ENCODE assay signal across 18 cellular contexts in the genomic region with DNA sequence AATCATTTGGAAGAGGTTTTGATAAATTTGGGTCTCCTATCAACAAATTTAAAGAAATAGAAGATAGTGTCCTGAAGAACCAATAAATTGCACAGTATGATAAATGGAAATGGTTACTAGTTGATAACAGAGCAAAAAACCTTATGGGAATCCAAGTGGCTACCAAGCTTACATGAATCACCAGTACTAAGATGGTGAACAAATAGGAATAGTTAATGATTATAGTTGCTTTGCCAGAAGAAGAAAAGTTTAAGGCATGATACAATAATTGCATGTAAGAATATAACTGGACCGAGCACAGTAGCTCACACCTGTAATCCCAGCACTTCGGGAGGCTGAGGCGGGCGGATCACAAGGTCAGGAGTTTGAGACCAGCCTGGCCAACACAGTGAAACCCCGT. TPM values are rescaled to one million over a fixed set of nuclear protein-coding genes. Genes with fewer than 3 reads are reported as not detected.
DNase-seq lines count a peak whose midpoint lies in the region; ATAC-seq and TF ChIP-seq lines count a peak whose summit lies in the region.
"Had no signal": no experiment of that assay in that cellular context is flagged by ENCODE, and none has a peak within 500 bp of the region (broad histone marks: within the 10 kb centered on the region; RNA-seq: fewer than 3 reads in every experiment).

No MANE protein-coding gene starts in this region.

- H3K4me2 ChIP-seq in GM23248 (ENCODE audit: unreplicated experiment), result no peak overlapping the region

- H4K20me1 ChIP-seq in GM23248 (ENCODE audit: insufficient read depth), result no peaks in the 10 kb centered on the region

- no peak overlapping the region for H3K9ac ChIP-seq in GM23248

- no peak for DNase-seq in GM23248
- DNase-seq in T-helper 17 cell, result no peak
- DNase-seq in foreskin keratinocyte, result no peak
- DNase-seq in renal cortical epithelial cell (ENCODE audit: low read depth), result peak; percentile 95
- no peak for DNase-seq in G401 (ENCODE audit: low spot score)
- DNase-seq in epidermal melanocyte (ENCODE audit: insufficient read length, low spot score), result no peak
- no peak for DNase-seq in naive thymus-derived CD4-positive, alpha-beta T cell
- DNase-seq: BE2C; CD4-positive, CD25-positive, alpha-beta regulatory T cell; COR-L47; NCI-H1694 treated with DMSO at 0.1 percent for 48 hours; NCI-H2107; NCI-H510A; NCI-H748 treated with DMSO at 0.1 percent for 48 hours; RPMI8226; SIG-M5 had no signal

- H3K36me3 Mint-ChIP-seq in T-helper 17 cell (ENCODE audit: low read depth), result no peaks in the 10 kb centered on the region
- H3K36me3 Mint-ChIP-seq in naive thymus-derived CD4-positive, alpha-beta T cell, result peaks cover 0 to 19% (median 0%) of the 10 kb centered on the region in 5 donors
- H3K36me3 Mint-ChIP-seq: CD4-positive, CD25-positive, alpha-beta regulatory T cell had no signal

- peak overlapping the region; percentile 59 for H3K27ac ChIP-seq in GM23248
- H3K27ac ChIP-seq in foreskin keratinocyte, result peak overlapping the region; percentile 52
- H3K27ac ChIP-seq in naive thymus-derived CD4-positive, alpha-beta T cell (ENCODE audit: low read depth, low read length), result no peak overlapping the region

- no peaks in the 10 kb centered on the region for H3K27me3 Mint-ChIP-seq in T-helper 17 cell
- H3K27me3 Mint-ChIP-seq in naive thymus-derived CD4-positive, alpha-beta T cell, result no peaks in the 10 kb centered on the region
- H3K27me3 Mint-ChIP-seq: CD4-positive, CD25-positive, alpha-beta regulatory T cell had no signal

- H3K4me1 ChIP-seq in GM23248 (ENCODE audit: insufficient read depth) (peaks cover 4% of the 10 kb centered on the region), foreskin keratinocyte (no peaks in the 10 kb centered on the region)
- H3K4me1 ChIP-seq in naive thymus-derived CD4-positive, alpha-beta T cell (ENCODE audit: control insufficient read depth in 2 of 2, insufficient read depth in 2 of 2, low read length in 2 of 2), result no peaks in the 10 kb centered on the region
- H3K4me1 ChIP-seq: BE2C had no signal

- H3K4me3 Mint-ChIP-seq in T-helper 17 cell, result no peak overlapping the region
- H3K4me3 Mint-ChIP-seq in naive thymus-derived CD4-positive, alpha-beta T cell, result no peak overlapping the region
- H3K4me3 Mint-ChIP-seq: CD4-positive, CD25-positive, alpha-beta regulatory T cell had no signal

- no peak overlapping the region for H2AFZ ChIP-seq in GM23248

- H3K9me2 ChIP-seq in GM23248 (ENCODE audit: insufficient read depth), result no peaks in the 10 kb centered on the region

- peaks cover 10% of the 10 kb centered on the region; the same call in 1 of the 2 replicates for H3F3A ChIP-seq in GM23248 (ENCODE audit: insufficient read depth)

- no peaks in the 10 kb centered on the region for H3K79me2 ChIP-seq in GM23248 (ENCODE audit: insufficient read depth)

- ATAC-seq in T-helper 17 cell (no peak), foreskin keratinocyte (no peak)
- ATAC-seq in naive thymus-derived CD4-positive, alpha-beta T cell, result no peak
- ATAC-seq: GM12878, K562 had no signal

- H3K36me3 ChIP-seq in GM23248 (ENCODE audit: low read depth), result no peaks in the 10 kb centered on the region
- no peaks in the 10 kb centered on the region for H3K36me3 ChIP-seq in naive thymus-derived CD4-positive, alpha-beta T cell (ENCODE audit: control insufficient read depth in 2 of 3, insufficient read depth in 3 of 3, low read length in 3 of 3)
- H3K36me3 ChIP-seq: BE2C had no signal

- H3K9me3 ChIP-seq in GM23248 (ENCODE audit: low read depth) (no peaks in the 10 kb centered on the region), T-helper 17 cell (ENCODE audit: control insufficient read depth, low read length, poor library complexity, severe bottlenecking) (no peaks in the 10 kb centered on the region)
- H3K9me3 ChIP-seq in naive thymus-derived CD4-positive, alpha-beta T cell (ENCODE audit: control insufficient read depth in 2 of 3, low read length in 3 of 3), result no peaks in the 10 kb centered on the region
- H3K9me3 ChIP-seq: BE2C had no signal

- no peaks in the 10 kb centered on the region for H3K4me1 Mint-ChIP-seq in T-helper 17 cell
- H3K4me1 Mint-ChIP-seq in naive thymus-derived CD4-positive, alpha-beta T cell, result no peaks in the 10 kb centered on the region

- CTCF ChIA-PET in naive thymus-derived CD4-positive, alpha-beta T cell (lab: Charles Lee), result interaction anchor here (0.7 kb wide), 1 partner anchor 106 kb away, joined by 3 read pairs; no protein-coding TSS in a partner anchor

- no peak for TF ChIP-seq CTCF in foreskin keratinocyte (conservative IDR thresholded peaks at IDR 0.05)

- POLR2A ChIA-PET in naive thymus-derived CD4-positive, alpha-beta T cell (lab: Charles Lee), result interaction anchor here (1.6 kb wide), 1 partner anchor 19 kb away, joined by 3 read pairs; the partner anchor contains the start of gene INO80D

- WGBS in GM23248 (ENCODE audit: low coverage in 1 of 2, low lambda C conversion rate in 2 of 2, missing lambda C conversion rate in 2 of 2), 2 experiments, result 96% methylated on average over 5 of the region's 5 CpGs

- intact Hi-C loops in naive thymus-derived CD4-positive, alpha-beta T cell (cut with micrococcal nuclease), result no loop called here

- no peak overlapping the region for H3K4me3 ChIP-seq in GM23248
- H3K4me3 ChIP-seq in naive thymus-derived CD4-positive, alpha-beta T cell (ENCODE audit: low read length), result no peak overlapping the region
- H3K4me3 ChIP-seq: GM12878, K562 had no signal

- no peaks in the 10 kb centered on the region for H3K9me3 Mint-ChIP-seq in naive thymus-derived CD4-positive, alpha-beta T cell
- H3K9me3 Mint-ChIP-seq: CD4-positive, CD25-positive, alpha-beta regulatory T cell had no signal

- peak overlapping the region; percentile 19 for H3K27ac Mint-ChIP-seq in T-helper 17 cell
- no peak overlapping the region for H3K27ac Mint-ChIP-seq in naive thymus-derived CD4-positive, alpha-beta T cell
- H3K27ac Mint-ChIP-seq: CD4-positive, CD25-positive, alpha-beta regulatory T cell had no signal

- in situ Hi-C loops in GM23248 (cut with MboI), result no loop called here
- in situ Hi-C loops in G401 (cut with HindIII; ENCODE audit: low sequenced_read_pairs), result no loop called here

- H3K27me3 ChIP-seq in GM23248 (replicated peaks; ENCODE audit: insufficient read depth) (no peaks in the 10 kb centered on the region), foreskin keratinocyte (no peaks in the 10 kb centered on the region)
- no peaks in the 10 kb centered on the region for H3K27me3 ChIP-seq in naive thymus-derived CD4-positive, alpha-beta T cell (ENCODE audit: control insufficient read depth in 2 of 2, insufficient read depth in 2 of 2, low read length in 2 of 2)
- H3K27me3 ChIP-seq: BE2C had no signal

RNA-seq across cellular contexts. Expression of gene INO80D, which starts 19.6 kb away (rescaled TPM):
- 4.7 and 4.8 TPM in 2 replicates for total RNA-seq in GM23248 (2014; rRNA removed; shearing (Covaris generic))
- polyA plus RNA-seq in GM23248 (2016; fragmentation: Nextera tagmentation; extraction: Ambion mirVana) (3.0 and 3.4 TPM in 2 replicates), foreskin keratinocyte (0.79 and 0.82 TPM in 2 replicates)
- total RNA-seq in T-helper 17 cell (10 to 100 TPM; 52.7 to 53.0 TPM), foreskin keratinocyte (9.4 and 10.2 TPM in 2 replicates), renal cortical epithelial cell (7.5 and 15.3 TPM in 2 replicates)
- total RNA-seq in G401 (2014; rRNA removed; shearing (Covaris generic)), result 1.7 and 2.7 TPM in 2 replicates
- total RNA-seq in naive thymus-derived CD4-positive, alpha-beta T cell, result 10 to 100 TPM; 30.7 to 50.9 (median 43.4) TPM
- 10 to 100 TPM; 13.4 to 16.7 TPM for polyA plus RNA-seq in naive thymus-derived CD4-positive, alpha-beta T cell

RNA-seq across cellular contexts. Expression of gene NDUFS1, which starts 53.7 kb away (rescaled TPM):
- total RNA-seq in GM23248 (2014; rRNA removed; shearing (Covaris generic)), result 77.0 and 87.5 TPM in 2 replicates
- polyA plus RNA-seq in GM23248 (2016; fragmentation: Nextera tagmentation; extraction: Ambion mirVana) (49.8 and 52.0 TPM in 2 replicates), foreskin keratinocyte (26.8 and 32.7 TPM in 2 replicates)
- total RNA-seq in T-helper 17 cell (10 to 100 TPM; 30.9 to 35.2 TPM), foreskin keratinocyte (74.4 and 76.6 TPM in 2 replicates), renal cortical epithelial cell (188 and 301 TPM in 2 replicates)
- 206 and 242 TPM in 2 replicates for total RNA-seq in G401 (2014; rRNA removed; shearing (Covaris generic))
- 10 to 100 TPM; 37.3 to 61.9 (median 56.3) TPM for total RNA-seq in naive thymus-derived CD4-positive, alpha-beta T cell
- polyA plus RNA-seq in naive thymus-derived CD4-positive, alpha-beta T cell, result 10 to 100 TPM; 40.8 to 42.9 TPM

RNA-seq across cellular contexts. Expression of gene EEF1B2, which starts 54.2 kb away (rescaled TPM):
- 365 and 382 TPM in 2 replicates for total RNA-seq in GM23248 (2014; rRNA removed; shearing (Covaris generic))
- polyA plus RNA-seq in GM23248 (2016; fragmentation: Nextera tagmentation; extraction: Ambion mirVana), result 390 and 394 TPM in 2 replicates
- total RNA-seq in T-helper 17 cell, result 100 to 1,000 TPM; 881 to 966 TPM
- 774 and 849 TPM in 2 replicates for total RNA-seq in foreskin keratinocyte
- 1,014 and 1,071 TPM in 2 replicates for polyA plus RNA-seq in foreskin keratinocyte
- total RNA-seq in renal cortical epithelial cell, result 291 and 545 TPM in 2 replicates
- 477 and 547 TPM in 2 replicates for total RNA-seq in G401 (2014; rRNA removed; shearing (Covaris generic))
- total RNA-seq in naive thymus-derived CD4-positive, alpha-beta T cell, result 1,000 to 10,000 TPM in 3 of 5 experiments, 100 to 1,000 TPM in 2; 542 to 1,236 (median 1,148) TPM
- polyA plus RNA-seq in naive thymus-derived CD4-positive, alpha-beta T cell, result 1,000 to 10,000 TPM; 1,315 to 1,474 TPM
